1 cellular context compared by ENCODE assay signal in genomic region chr21:33360871-33361602, GRCh38.
TF ChIP-seq lines count a peak whose summit lies in the region.

No MANE protein-coding gene starts in this region.

TF ChIP-seq in HEK293, 187 proteins besides CTCF, POLR2A, EP300 and RAD21 (continued from another document and continues in another):
- TF ChIP-seq PBX3 (CRISPR knock-in tag; IDR thresholded peaks at IDR 0.05): no peak
- no peak for TF ChIP-seq OVOL3 (tag by site-specific recombination; IDR thresholded peaks at IDR 0.05)
- TF ChIP-seq ZNF324 (tag by site-specific recombination; IDR thresholded peaks at IDR 0.05): peak; percentile 66
- TF ChIP-seq ZBTB21 (tag by site-specific recombination; IDR thresholded peaks at IDR 0.05): no peak
- TF ChIP-seq ZNF510 (tag by site-specific recombination; IDR thresholded peaks at IDR 0.05; ENCODE audit: insufficient replicate concordance): no peak
- TF ChIP-seq ZNF114 (tag by site-specific recombination; IDR thresholded peaks at IDR 0.05): no peak
- no peak for TF ChIP-seq ZBTB7A (tag by site-specific recombination; IDR thresholded peaks at IDR 0.05; ENCODE audit: low read depth)
- TF ChIP-seq ZNF404 (tag by site-specific recombination; IDR thresholded peaks at IDR 0.05): no peak
- TF ChIP-seq ZXDB (tag by site-specific recombination; IDR thresholded peaks at IDR 0.05): no peak; the same call in 1 of the 2 replicates
- no peak for TF ChIP-seq ZNF146 (tag by site-specific recombination; IDR thresholded peaks at IDR 0.05)
- no peak for TF ChIP-seq ZNF558 (tag by site-specific recombination; IDR thresholded peaks at IDR 0.05)
- TF ChIP-seq, protein P1, sequence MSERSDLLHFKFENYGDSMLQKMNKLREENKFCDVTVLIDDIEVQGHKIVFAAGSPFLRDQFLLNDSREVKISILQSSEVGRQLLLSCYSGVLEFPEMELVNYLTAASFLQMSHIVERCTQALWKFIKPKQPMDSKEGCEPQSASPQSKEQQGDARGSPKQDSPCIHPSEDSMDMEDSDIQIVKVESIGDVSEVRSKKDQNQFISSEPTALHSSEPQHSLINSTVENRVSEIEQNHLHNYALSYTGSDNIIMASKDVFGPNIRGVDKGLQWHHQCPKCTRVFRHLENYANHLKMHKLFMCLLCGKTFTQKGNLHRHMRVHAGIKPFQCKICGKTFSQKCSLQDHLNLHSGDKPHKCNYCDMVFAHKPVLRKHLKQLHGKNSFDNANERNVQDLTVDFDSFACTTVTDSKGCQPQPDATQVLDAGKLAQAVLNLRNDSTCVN (tag by site-specific recombination; optimal IDR thresholded peaks at IDR 0.05): no peak
- TF ChIP-seq, protein P2, sequence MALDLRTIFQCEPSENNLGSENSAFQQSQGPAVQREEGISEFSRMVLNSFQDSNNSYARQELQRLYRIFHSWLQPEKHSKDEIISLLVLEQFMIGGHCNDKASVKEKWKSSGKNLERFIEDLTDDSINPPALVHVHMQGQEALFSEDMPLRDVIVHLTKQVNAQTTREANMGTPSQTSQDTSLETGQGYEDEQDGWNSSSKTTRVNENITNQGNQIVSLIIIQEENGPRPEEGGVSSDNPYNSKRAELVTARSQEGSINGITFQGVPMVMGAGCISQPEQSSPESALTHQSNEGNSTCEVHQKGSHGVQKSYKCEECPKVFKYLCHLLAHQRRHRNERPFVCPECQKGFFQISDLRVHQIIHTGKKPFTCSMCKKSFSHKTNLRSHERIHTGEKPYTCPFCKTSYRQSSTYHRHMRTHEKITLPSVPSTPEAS (tag by site-specific recombination; IDR thresholded peaks at IDR 0.05): 0 out of 2 replicates have a peak, but pooled peaks have one; percentile 8
- TF ChIP-seq HOXA7 (CRISPR knock-in tag; IDR thresholded peaks at IDR 0.05; ENCODE audit: borderline replicate concordance): no peak
- TF ChIP-seq ZNF214 (tag by site-specific recombination; IDR thresholded peaks at IDR 0.05; ENCODE audit: borderline replicate concordance): no peak
- TF ChIP-seq ZNF623 (tag by site-specific recombination; IDR thresholded peaks at IDR 0.05): no peak; the same call in 1 of the 2 replicates
- TF ChIP-seq REST (tag by site-specific recombination; IDR thresholded peaks at IDR 0.05): no peak
- peak; percentile 93 for TF ChIP-seq TRIM28 (IDR thresholded peaks at IDR 0.05; ENCODE audit: borderline replicate concordance, low read length)
- no peak for TF ChIP-seq ZSCAN16 (tag by site-specific recombination; IDR thresholded peaks at IDR 0.05)
- no peak for TF ChIP-seq ZFP41 (tag by site-specific recombination; IDR thresholded peaks at IDR 0.05; ENCODE audit: borderline replicate concordance)
- TF ChIP-seq REPIN1 (tag by site-specific recombination; IDR thresholded peaks at IDR 0.05; ENCODE audit: low read depth): no peak
- TF ChIP-seq MZF1 (tag by site-specific recombination; IDR thresholded peaks at IDR 0.05; ENCODE audit: borderline replicate concordance): no peak
- TF ChIP-seq, protein P3, sequence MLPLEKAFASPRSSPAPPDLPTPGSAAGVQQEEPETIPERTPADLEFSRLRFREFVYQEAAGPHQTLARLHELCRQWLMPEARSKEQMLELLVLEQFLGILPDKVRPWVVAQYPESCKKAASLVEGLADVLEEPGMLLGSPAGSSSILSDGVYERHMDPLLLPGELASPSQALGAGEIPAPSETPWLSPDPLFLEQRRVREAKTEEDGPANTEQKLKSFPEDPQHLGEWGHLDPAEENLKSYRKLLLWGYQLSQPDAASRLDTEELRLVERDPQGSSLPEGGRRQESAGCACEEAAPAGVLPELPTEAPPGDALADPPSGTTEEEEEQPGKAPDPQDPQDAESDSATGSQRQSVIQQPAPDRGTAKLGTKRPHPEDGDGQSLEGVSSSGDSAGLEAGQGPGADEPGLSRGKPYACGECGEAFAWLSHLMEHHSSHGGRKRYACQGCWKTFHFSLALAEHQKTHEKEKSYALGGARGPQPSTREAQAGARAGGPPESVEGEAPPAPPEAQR (tag by site-specific recombination; IDR thresholded peaks at IDR 0.05): no peak
- no peak for TF ChIP-seq MYNN (tag by site-specific recombination; IDR thresholded peaks at IDR 0.05; ENCODE audit: borderline replicate concordance)
- no peak for TF ChIP-seq ZNF133 (tag by site-specific recombination; IDR thresholded peaks at IDR 0.05)
- TF ChIP-seq ZNF791 (tag by site-specific recombination; IDR thresholded peaks at IDR 0.05): no peak
- TF ChIP-seq ZSCAN30 (tag by site-specific recombination; IDR thresholded peaks at IDR 0.05): peak; percentile 54; the same call in 1 of the 2 replicates
- no peak for TF ChIP-seq ZNF621 (tag by site-specific recombination; IDR thresholded peaks at IDR 0.05)
- TF ChIP-seq ZNF221 (tag by site-specific recombination; IDR thresholded peaks at IDR 0.05; ENCODE audit: borderline replicate concordance): no peak
- no peak for TF ChIP-seq ZNF155 (tag by site-specific recombination; IDR thresholded peaks at IDR 0.05)
- TF ChIP-seq BCL11A (tag by site-specific recombination; IDR thresholded peaks at IDR 0.05; ENCODE audit: low read depth): no peak
- no peak for TF ChIP-seq ZNF785 (tag by site-specific recombination; IDR thresholded peaks at IDR 0.05)
- TF ChIP-seq ZNF2 (tag by site-specific recombination; IDR thresholded peaks at IDR 0.05): peak; percentile 76; the same call in 1 of the 2 replicates
- TF ChIP-seq ZNF585B (tag by site-specific recombination; IDR thresholded peaks at IDR 0.05): no peak
- TF ChIP-seq, protein P4, sequence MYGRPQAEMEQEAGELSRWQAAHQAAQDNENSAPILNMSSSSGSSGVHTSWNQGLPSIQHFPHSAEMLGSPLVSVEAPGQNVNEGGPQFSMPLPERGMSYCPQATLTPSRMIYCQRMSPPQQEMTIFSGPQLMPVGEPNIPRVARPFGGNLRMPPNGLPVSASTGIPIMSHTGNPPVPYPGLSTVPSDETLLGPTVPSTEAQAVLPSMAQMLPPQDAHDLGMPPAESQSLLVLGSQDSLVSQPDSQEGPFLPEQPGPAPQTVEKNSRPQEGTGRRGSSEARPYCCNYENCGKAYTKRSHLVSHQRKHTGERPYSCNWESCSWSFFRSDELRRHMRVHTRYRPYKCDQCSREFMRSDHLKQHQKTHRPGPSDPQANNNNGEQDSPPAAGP (tag by site-specific recombination; IDR thresholded peaks at IDR 0.05): peak; percentile 38; the same call in 1 of the 2 replicates
- TF ChIP-seq ZNF561 (tag by site-specific recombination; IDR thresholded peaks at IDR 0.05; ENCODE audit: borderline replicate concordance): 0 out of 2 replicates have a peak, but pooled peaks have one; percentile 23
- TF ChIP-seq, protein P5, sequence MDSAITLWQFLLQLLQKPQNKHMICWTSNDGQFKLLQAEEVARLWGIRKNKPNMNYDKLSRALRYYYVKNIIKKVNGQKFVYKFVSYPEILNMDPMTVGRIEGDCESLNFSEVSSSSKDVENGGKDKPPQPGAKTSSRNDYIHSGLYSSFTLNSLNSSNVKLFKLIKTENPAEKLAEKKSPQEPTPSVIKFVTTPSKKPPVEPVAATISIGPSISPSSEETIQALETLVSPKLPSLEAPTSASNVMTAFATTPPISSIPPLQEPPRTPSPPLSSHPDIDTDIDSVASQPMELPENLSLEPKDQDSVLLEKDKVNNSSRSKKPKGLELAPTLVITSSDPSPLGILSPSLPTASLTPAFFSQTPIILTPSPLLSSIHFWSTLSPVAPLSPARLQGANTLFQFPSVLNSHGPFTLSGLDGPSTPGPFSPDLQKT (IDR thresholded peaks at IDR 0.05; ENCODE audit: borderline replicate concordance, low read depth, low read length): no peak
- TF ChIP-seq SCRT1 (tag by site-specific recombination; IDR thresholded peaks at IDR 0.05; ENCODE audit: borderline replicate concordance): peak; percentile 99
- no peak for TF ChIP-seq ZNF777 (tag by site-specific recombination; IDR thresholded peaks at IDR 0.05; ENCODE audit: borderline replicate concordance)
- TF ChIP-seq ZNF548 (tag by site-specific recombination; IDR thresholded peaks at IDR 0.05): no peak
- no peak for TF ChIP-seq ZNF23 (tag by site-specific recombination; IDR thresholded peaks at IDR 0.05; ENCODE audit: borderline replicate concordance)
- TF ChIP-seq ZNF600 (tag by site-specific recombination; IDR thresholded peaks at IDR 0.05): peak; percentile 79; the same call in 1 of the 2 replicates
- no peak for TF ChIP-seq ZNF398 (tag by site-specific recombination; IDR thresholded peaks at IDR 0.05)
- no peak; the same call in 1 of the 2 replicates for TF ChIP-seq ZNF513 (tag by site-specific recombination; IDR thresholded peaks at IDR 0.05)
- TF ChIP-seq ZNF707 (tag by site-specific recombination; IDR thresholded peaks at IDR 0.05): no peak
- TF ChIP-seq ZNF311 (tag by site-specific recombination; IDR thresholded peaks at IDR 0.05; ENCODE audit: borderline replicate concordance): no peak
- no peak for TF ChIP-seq ZNF792 (tag by site-specific recombination; IDR thresholded peaks at IDR 0.05)
- TF ChIP-seq ZNF664 (tag by site-specific recombination; IDR thresholded peaks at IDR 0.05): no peak
- TF ChIP-seq ZNF362 (tag by site-specific recombination; IDR thresholded peaks at IDR 0.05): peak; percentile 100
- no peak for TF ChIP-seq ZNF830 (tag by site-specific recombination; IDR thresholded peaks at IDR 0.05; ENCODE audit: low read depth)
- TF ChIP-seq, protein P6, sequence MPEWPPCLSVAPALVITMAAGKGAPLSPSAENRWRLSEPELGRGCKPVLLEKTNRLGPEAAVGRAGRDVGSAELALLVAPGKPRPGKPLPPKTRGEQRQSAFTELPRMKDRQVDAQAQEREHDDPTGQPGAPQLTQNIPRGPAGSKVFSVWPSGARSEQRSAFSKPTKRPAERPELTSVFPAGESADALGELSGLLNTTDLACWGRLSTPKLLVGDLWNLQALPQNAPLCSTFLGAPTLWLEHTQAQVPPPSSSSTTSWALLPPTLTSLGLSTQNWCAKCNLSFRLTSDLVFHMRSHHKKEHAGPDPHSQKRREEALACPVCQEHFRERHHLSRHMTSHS (tag by site-specific recombination; IDR thresholded peaks at IDR 0.05): no peak
- peak; percentile 100 for TF ChIP-seq SCRT2 (tag by site-specific recombination; IDR thresholded peaks at IDR 0.05)
- TF ChIP-seq GLI4 (tag by site-specific recombination; IDR thresholded peaks at IDR 0.05): no peak
- no peak for TF ChIP-seq ZSCAN23 (tag by site-specific recombination; IDR thresholded peaks at IDR 0.05)
